Comparison of ENCODE assay signal across 16 cellular contexts in the genomic region with DNA sequence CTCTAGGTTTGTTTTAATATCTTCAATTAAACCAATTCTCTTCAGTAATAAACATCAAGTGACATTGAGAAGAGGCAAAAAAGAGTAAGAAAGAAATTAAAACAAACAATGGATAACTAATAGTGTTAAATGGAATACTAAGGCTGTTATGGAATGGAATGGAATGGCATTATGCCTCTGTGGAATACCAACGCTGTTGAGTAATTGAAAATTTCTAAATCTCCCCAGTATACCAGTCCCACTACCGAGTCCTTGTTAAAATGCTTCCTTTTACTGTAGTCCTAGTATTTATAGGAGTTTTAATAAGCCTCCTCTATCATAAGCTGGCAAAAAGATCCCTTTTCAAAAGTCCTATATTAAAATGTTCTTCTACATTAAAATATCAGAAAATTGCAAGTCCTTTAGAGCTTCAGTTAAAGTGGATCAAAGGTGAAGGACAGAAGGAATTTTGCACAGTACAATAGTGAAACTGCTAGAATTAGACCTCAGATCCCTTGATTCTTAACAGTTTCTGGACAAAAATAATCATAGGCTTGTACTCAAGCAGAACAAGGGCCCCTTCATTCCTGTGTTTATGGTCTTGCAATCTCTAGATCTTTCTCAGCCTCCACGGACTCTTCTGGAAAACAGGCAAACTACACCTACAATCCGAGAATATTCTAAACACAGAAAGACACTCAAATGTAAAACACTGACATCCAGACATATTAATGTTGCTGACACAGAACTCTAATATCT.
DNase-seq lines count a peak whose midpoint lies in the region; ATAC-seq, FAIRE-seq and TF ChIP-seq lines count a peak whose summit lies in the region.
"Had no signal": no experiment of that assay in that cellular context is flagged by ENCODE, and none has a peak within 500 bp of the region (broad histone marks: within the 10 kb centered on the region; RNA-seq: fewer than 3 reads in every experiment).

No MANE protein-coding gene starts in this region.

- H2AFZ ChIP-seq in endothelial cell of umbilical vein (ENCODE audit: low read depth, low read length): no peak overlapping the region

- H3K9me1 ChIP-seq in endothelial cell of umbilical vein (replicated peaks; ENCODE audit: control insufficient read depth, extremely low read depth, insufficient read depth, low read length): no peaks in the 10 kb centered on the region

- no peaks in the 10 kb centered on the region for H3K36me3 ChIP-seq in endothelial cell of umbilical vein (ENCODE audit: control insufficient read depth in 2 of 2, extremely low read depth in 1 of 2, insufficient read depth in 2 of 2, low read length in 2 of 2)
- H3K36me3 ChIP-seq: pancreas, thyroid gland had no signal

- H4K20me1 ChIP-seq in endothelial cell of umbilical vein (replicated peaks; ENCODE audit: control insufficient read depth, extremely low read depth, insufficient read depth, low read length): no peaks in the 10 kb centered on the region

- H3K9ac ChIP-seq in endothelial cell of umbilical vein (replicated peaks; ENCODE audit: extremely low read depth, insufficient read depth, low read length): no peak overlapping the region

- POLR2A ChIA-PET in endothelial cell of umbilical vein (lab: Charles Lee): no interaction called here
- POLR2A ChIA-PET in activated CD4-positive, alpha-beta T cell treated with anti-CD3 and anti-CD28 coated beads, Interleukin-2, amount 10 ng/mL, durations not matched to agents 7 days and 5 days (lab: Charles Lee): no interaction called here

- intact Hi-C loops in left cardiac atrium (cut with DNase I): no loop called here
- intact Hi-C loops in Right ventricle myocardium inferior (cut with DNase I): no loop called here
- intact Hi-C loops in endothelial cell of umbilical vein (cut with micrococcal nuclease): no loop called here

- no TSS peak for BruUV-seq in endothelial cell of umbilical vein (replicated peaks; lab: Mats Ljungman, UMichigan)

- no peaks in the 10 kb centered on the region for H3K4me1 ChIP-seq in endothelial cell of umbilical vein (ENCODE audit: control insufficient read depth, extremely low read depth, insufficient read depth, low read length)
- H3K4me1 ChIP-seq: pancreas, thyroid gland had no signal

- no peaks in the 10 kb centered on the region for H3K27me3 ChIP-seq in endothelial cell of umbilical vein (ENCODE audit: control insufficient read depth in 2 of 2, insufficient read depth in 2 of 2, low read length in 2 of 2)
- H3K27me3 ChIP-seq: pancreas, thyroid gland had no signal

- H3K4me3 ChIP-seq in endothelial cell of umbilical vein (replicated peaks in 1 of 3; ENCODE audit: insufficient read depth in 1 of 3, low read depth in 1 of 3, low read length in 3 of 3): no peak overlapping the region
- H3K4me3 ChIP-seq: pancreas, thyroid gland had no signal

- no peak overlapping the region for H3K27ac ChIP-seq in endothelial cell of umbilical vein (ENCODE audit: insufficient read depth, low read depth, low read length)
- H3K27ac ChIP-seq: pancreas, thyroid gland had no signal

- no peaks in the 10 kb centered on the region for H3K36me3 Mint-ChIP-seq in activated CD4-positive, alpha-beta T cell treated with anti-CD3 and anti-CD28 coated beads, Interleukin-2, amount 10 ng/mL, durations not matched to agents 7 days and 5 days (ENCODE audit: low read depth)
- H3K36me3 Mint-ChIP-seq: CD8-positive, alpha-beta memory T cell had no signal

- H3K4me2 ChIP-seq in endothelial cell of umbilical vein (ENCODE audit: insufficient read depth, low read length): no peak overlapping the region

- TF ChIP-seq CTCF in endothelial cell of umbilical vein (IDR thresholded peaks at IDR 0.05; ENCODE audit: extremely low read depth in 1 of 2, insufficient read depth in 1 of 2, low read depth in 1 of 2, low read length in 2 of 2): no peak

- H3K9me3 Mint-ChIP-seq in activated CD4-positive, alpha-beta T cell treated with anti-CD3 and anti-CD28 coated beads, Interleukin-2, amount 10 ng/mL, durations not matched to agents 7 days and 5 days: no peaks in the 10 kb centered on the region
- H3K9me3 Mint-ChIP-seq: activated T-helper 1 cell treated with anti-CD3 and anti-CD28 coated beads, Interleukin-12 subunit alpha, Interleukin-12 subunit beta, Interleukin-2, Interleukin-4 antibody, amounts not matched to agents 30 ng/mL and 10 ng/mL and 1 ng/mL, durations not matched to agents 14 hours and 24 hours and 36 hours had no signal

- peak; percentile 43 for FAIRE-seq in endothelial cell of umbilical vein (lab: Jason Lieb, UNC)
- FAIRE-seq: pancreas had no signal

- ATAC-seq in left cardiac atrium (peak; percentile 44 to 50), Right ventricle myocardium inferior (no peak), HG02852 (IDR thresholded peaks at IDR 0.05; ENCODE audit: unreplicated experiment) (no peak)
- ATAC-seq: pancreas had no signal

- H3K4me3 Mint-ChIP-seq in activated CD4-positive, alpha-beta T cell treated with anti-CD3 and anti-CD28 coated beads, Interleukin-2, amount 10 ng/mL, durations not matched to agents 7 days and 5 days: no peak overlapping the region
- H3K4me3 Mint-ChIP-seq: activated T-helper 1 cell treated with anti-CD3 and anti-CD28 coated beads, Interleukin-12 subunit alpha, Interleukin-12 subunit beta, Interleukin-2, Interleukin-4 antibody, amounts not matched to agents 30 ng/mL and 10 ng/mL and 1 ng/mL, durations not matched to agents 14 hours and 24 hours and 36 hours; CD8-positive, alpha-beta memory T cell had no signal

- no peak for TF ChIP-seq POLR2A in endothelial cell of umbilical vein (IDR thresholded peaks at IDR 0.05; ENCODE audit: low read depth, low read length)

- no peaks in the 10 kb centered on the region for H3K9me3 ChIP-seq in endothelial cell of umbilical vein (replicated peaks; ENCODE audit: control insufficient read depth, insufficient read depth, low read length)
- H3K9me3 ChIP-seq: pancreas, thyroid gland had no signal

- DNase-seq in left cardiac atrium: no peak
- DNase-seq in Right ventricle myocardium inferior (ENCODE audit: missing footprints): no peak
- DNase-seq in endothelial cell of umbilical vein (ENCODE audit: low read depth, low spot score): no peak
- peak; percentile 77 for DNase-seq in midbrain (lab: John Stamatoyannopoulos, UW)
- DNase-seq in activated CD4-positive, alpha-beta T cell treated with anti-CD3 and anti-CD28 coated beads, Interleukin-2, amount 10 ng/mL, durations not matched to agents 7 days and 5 days: no peak
- DNase-seq in activated T-cell treated with anti-CD3 and anti-CD28 coated beads, Interleukin-2, amount 50 U/mL, for 48 hours: no peak
- no peak for DNase-seq in NCI-H1436 treated with DMSO at 0.1 percent for 48 hours (lab: John Stamatoyannopoulos, UW)
- DNase-seq: activated CD4-positive, alpha-beta T cell treated with anti-CD3 and anti-CD28 coated beads for 48 hours; amniotic stem cell; CD8-positive, alpha-beta memory T cell; GDM1; pancreas; T-helper 9 cell; thyroid gland had no signal

- no peaks in the 10 kb centered on the region for H3K27me3 Mint-ChIP-seq in activated CD4-positive, alpha-beta T cell treated with anti-CD3 and anti-CD28 coated beads, Interleukin-2, amount 10 ng/mL, durations not matched to agents 7 days and 5 days
- H3K27me3 Mint-ChIP-seq: CD8-positive, alpha-beta memory T cell had no signal

- H3K79me2 ChIP-seq in endothelial cell of umbilical vein (ENCODE audit: control insufficient read depth, insufficient read depth, low read length): no peaks in the 10 kb centered on the region

- H3K27ac Mint-ChIP-seq in activated CD4-positive, alpha-beta T cell treated with anti-CD3 and anti-CD28 coated beads, Interleukin-2, amount 10 ng/mL, durations not matched to agents 7 days and 5 days: no peak overlapping the region
- H3K27ac Mint-ChIP-seq: activated T-helper 1 cell treated with anti-CD3 and anti-CD28 coated beads, Interleukin-12 subunit alpha, Interleukin-12 subunit beta, Interleukin-2, Interleukin-4 antibody, amounts not matched to agents 30 ng/mL and 10 ng/mL and 1 ng/mL, durations not matched to agents 14 hours and 24 hours and 36 hours; CD8-positive, alpha-beta memory T cell had no signal

- H3K4me1 Mint-ChIP-seq in activated CD4-positive, alpha-beta T cell treated with anti-CD3 and anti-CD28 coated beads, Interleukin-2, amount 10 ng/mL, durations not matched to agents 7 days and 5 days: no peaks in the 10 kb centered on the region
- H3K4me1 Mint-ChIP-seq: CD8-positive, alpha-beta memory T cell had no signal

- CTCF ChIA-PET in endothelial cell of umbilical vein (lab: Charles Lee): no interaction called here
- CTCF ChIA-PET in activated CD4-positive, alpha-beta T cell treated with anti-CD3 and anti-CD28 coated beads, Interleukin-2, amount 10 ng/mL, durations not matched to agents 7 days and 5 days (lab: Charles Lee): no interaction called here

- dilution Hi-C loops in endothelial cell of umbilical vein (cut with MboI; ENCODE audit: extremely low pct_ligation_motif_present, low sequenced_read_pairs): no loop called here

TF ChIP-seq in endothelial cell of umbilical vein, 7 proteins besides CTCF, POLR2A, EP300 and RAD21:
- TF ChIP-seq GATA2 (IDR thresholded peaks at IDR 0.05; ENCODE audit: insufficient read depth, insufficient read length, low read depth, low read length) (no peak), JUN (IDR thresholded peaks at IDR 0.05; ENCODE audit: borderline replicate concordance, insufficient read depth, insufficient read length, low read depth) (no peak), MYC (IDR thresholded peaks at IDR 0.05; ENCODE audit: low read depth, low read length) (no peak), POLR2AphosphoS5 (IDR thresholded peaks at IDR 0.05; ENCODE audit: insufficient read depth, low read depth, low read length) (no peak), EZH2 (IDR thresholded peaks at IDR 0.05; ENCODE audit: borderline replicate concordance, low read depth, low read length, severe bottlenecking) (no peak), FOS (IDR thresholded peaks at IDR 0.05; ENCODE audit: borderline replicate concordance, insufficient read depth, low read length) (no peak)
- TF ChIP-seq, protein P1, sequence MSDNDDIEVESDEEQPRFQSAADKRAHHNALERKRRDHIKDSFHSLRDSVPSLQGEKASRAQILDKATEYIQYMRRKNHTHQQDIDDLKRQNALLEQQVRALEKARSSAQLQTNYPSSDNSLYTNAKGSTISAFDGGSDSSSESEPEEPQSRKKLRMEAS (IDR thresholded peaks at IDR 0.05; ENCODE audit: insufficient read depth, insufficient read length): no peak

Comparison
In these comparisons a context has a peak if more than half of its experiments do, and no peak if none do; other contexts are left out.
1. ATAC-seq: peak in left cardiac atrium (2 of 2); none in Right ventricle myocardium inferior (single experiment) and HG02852 (single experiment).